ENCODE assay signal across 18 cellular contexts in the genomic region with DNA sequence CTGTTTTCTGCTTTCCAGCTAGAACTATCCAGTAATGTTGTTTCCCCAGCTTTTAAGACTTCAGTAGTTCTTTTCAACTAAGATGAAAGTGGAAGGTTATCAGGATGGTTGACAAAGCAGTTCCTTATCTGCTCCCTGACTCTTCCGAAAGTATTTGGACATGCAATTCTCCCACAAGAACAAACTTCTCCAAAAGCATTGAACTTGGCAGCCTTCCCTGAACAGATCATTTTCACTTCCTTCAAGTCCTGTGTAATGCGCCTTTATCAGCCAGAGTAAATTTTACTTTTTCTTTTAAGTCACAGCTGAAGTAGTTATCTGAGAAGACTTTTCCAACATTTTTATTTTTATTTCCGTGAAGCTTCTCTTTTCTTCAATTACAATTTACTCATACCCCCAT. TPM values are rescaled to one million over a fixed set of nuclear protein-coding genes. Genes with fewer than 3 reads are reported as not detected.
DNase-seq lines count a peak whose midpoint lies in the region; ATAC-seq, FAIRE-seq and TF ChIP-seq lines count a peak whose summit lies in the region.
"Had no signal": no experiment of that assay in that cellular context is flagged by ENCODE, and none has a peak within 500 bp of the region (broad histone marks: within the 10 kb centered on the region; RNA-seq: fewer than 3 reads in every experiment).

No MANE protein-coding gene starts in this region.

- H3K36me3 ChIP-seq in bronchial epithelial cell (ENCODE audit: control insufficient read depth, insufficient read depth, low read length), result no peaks in the 10 kb centered on the region
- H3K36me3 ChIP-seq: neutrophil had no signal

- H3K27me3 Mint-ChIP-seq in mesothelial cell of epicardium (ENCODE audit: low read depth) (no peaks in the 10 kb centered on the region), WTC11 (ENCODE audit: low read depth) (no peaks in the 10 kb centered on the region)

- TF ChIP-seq CTCF in bronchial epithelial cell (IDR thresholded peaks at IDR 0.05; ENCODE audit: insufficient read depth, low read length, severe bottlenecking) (no peak), mesothelial cell of epicardium (IDR thresholded peaks at IDR 0.05; ENCODE audit: unreplicated experiment) (no peak), WTC11 (IDR thresholded peaks at IDR 0.05) (no peak), GM20000 (IDR thresholded peaks at IDR 0.05; ENCODE audit: extremely low read depth, missing control alignments) (no peak)

- peak; percentile 1 for DNase-seq in CMK (ENCODE audit: low read depth)
- DNase-seq in NCI-H69 (lab: John Stamatoyannopoulos, UW), result peak; percentile 15
- peak; percentile 5 for DNase-seq in bronchial epithelial cell (ENCODE audit: low read depth)
- no peak for DNase-seq in mesothelial cell of epicardium (ENCODE audit: low spot score in 2 of 2, unreplicated experiment in 2 of 2)
- DNase-seq in GM12892 (ENCODE audit: insufficient read length), result no peak
- no peak for DNase-seq in WTC11 (ENCODE audit: low spot score)
- no peak for DNase-seq in GM20000 (ENCODE audit: low spot score)
- DNase-seq: Karpas-422; mesendoderm; NCI-H1694; NCI-H524 treated with DMSO at 0.1 percent for 48 hours; small intestine; stimulated activated naive CD4-positive, alpha-beta T cell had no signal

- H3K9me3 Mint-ChIP-seq in mesothelial cell of epicardium (peaks cover 2% of the 10 kb centered on the region), WTC11 (peaks cover 3% of the 10 kb centered on the region)
- H3K9me3 Mint-ChIP-seq: T-helper 2 cell treated with Interferon-gamma antibody and Interleukin-4, amounts not matched to agents 5 μg/mL and 100 μg/mL, for 36 hours had no signal

- H3K36me3 Mint-ChIP-seq in mesothelial cell of epicardium (no peaks in the 10 kb centered on the region), WTC11 (no peaks in the 10 kb centered on the region)

- H3K4me1 Mint-ChIP-seq in mesothelial cell of epicardium (peaks cover 36% of the 10 kb centered on the region), WTC11 (peaks cover 11% of the 10 kb centered on the region)

- no peak overlapping the region for H3K4me3 ChIP-seq in bronchial epithelial cell (ENCODE audit: low read depth, low read length)

- FAIRE-seq in bronchial epithelial cell (lab: Jason Lieb, UNC) (no peak), GM12892 (lab: Jason Lieb, UNC) (no peak)
- FAIRE-seq: GM18507, small intestine had no signal

- no peak for TF ChIP-seq POLR2A in GM12892 (IDR thresholded peaks at IDR 0.05; ENCODE audit: low read depth, low read length)

- POLR2A ChIA-PET in WTC11 (lab: Charles Lee), result no interaction called here

- peak overlapping the region; percentile 23 for H3K27ac Mint-ChIP-seq in mesothelial cell of epicardium
- no peak overlapping the region for H3K27ac Mint-ChIP-seq in WTC11
- H3K27ac Mint-ChIP-seq: T-helper 2 cell treated with Interferon-gamma antibody and Interleukin-4, amounts not matched to agents 5 μg/mL and 100 μg/mL, for 36 hours had no signal

- CTCF ChIA-PET in WTC11 (lab: Charles Lee), result no interaction called here

- H3K4me3 Mint-ChIP-seq in mesothelial cell of epicardium (no peak overlapping the region), WTC11 (no peak overlapping the region)
- H3K4me3 Mint-ChIP-seq: T-helper 2 cell treated with Interferon-gamma antibody and Interleukin-4, amounts not matched to agents 5 μg/mL and 100 μg/mL, for 36 hours had no signal

- ATAC-seq in HG03432 (IDR thresholded peaks at IDR 0.05; ENCODE audit: unreplicated experiment) (no peak), WTC11 (no peak)

- H3K27me3 ChIP-seq in bronchial epithelial cell (ENCODE audit: control insufficient read depth, insufficient read depth, low read length), result no peaks in the 10 kb centered on the region
- H3K27me3 ChIP-seq: neutrophil had no signal

TF ChIP-seq in WTC11, 78 proteins besides CTCF, POLR2A, EP300 and RAD21 (continues in another document):
- no peak for TF ChIP-seq HMGA2 (CRISPR knock-in tag; IDR thresholded peaks at IDR 0.05)
- TF ChIP-seq, protein P1, sequence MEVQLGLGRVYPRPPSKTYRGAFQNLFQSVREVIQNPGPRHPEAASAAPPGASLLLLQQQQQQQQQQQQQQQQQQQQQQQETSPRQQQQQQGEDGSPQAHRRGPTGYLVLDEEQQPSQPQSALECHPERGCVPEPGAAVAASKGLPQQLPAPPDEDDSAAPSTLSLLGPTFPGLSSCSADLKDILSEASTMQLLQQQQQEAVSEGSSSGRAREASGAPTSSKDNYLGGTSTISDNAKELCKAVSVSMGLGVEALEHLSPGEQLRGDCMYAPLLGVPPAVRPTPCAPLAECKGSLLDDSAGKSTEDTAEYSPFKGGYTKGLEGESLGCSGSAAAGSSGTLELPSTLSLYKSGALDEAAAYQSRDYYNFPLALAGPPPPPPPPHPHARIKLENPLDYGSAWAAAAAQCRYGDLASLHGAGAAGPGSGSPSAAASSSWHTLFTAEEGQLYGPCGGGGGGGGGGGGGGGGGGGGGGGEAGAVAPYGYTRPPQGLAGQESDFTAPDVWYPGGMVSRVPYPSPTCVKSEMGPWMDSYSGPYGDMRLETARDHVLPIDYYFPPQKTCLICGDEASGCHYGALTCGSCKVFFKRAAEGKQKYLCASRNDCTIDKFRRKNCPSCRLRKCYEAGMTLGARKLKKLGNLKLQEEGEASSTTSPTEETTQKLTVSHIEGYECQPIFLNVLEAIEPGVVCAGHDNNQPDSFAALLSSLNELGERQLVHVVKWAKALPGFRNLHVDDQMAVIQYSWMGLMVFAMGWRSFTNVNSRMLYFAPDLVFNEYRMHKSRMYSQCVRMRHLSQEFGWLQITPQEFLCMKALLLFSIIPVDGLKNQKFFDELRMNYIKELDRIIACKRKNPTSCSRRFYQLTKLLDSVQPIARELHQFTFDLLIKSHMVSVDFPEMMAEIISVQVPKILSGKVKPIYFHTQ (CRISPR knock-in tag; IDR thresholded peaks at IDR 0.05), result no peak
- TF ChIP-seq, protein P2, sequence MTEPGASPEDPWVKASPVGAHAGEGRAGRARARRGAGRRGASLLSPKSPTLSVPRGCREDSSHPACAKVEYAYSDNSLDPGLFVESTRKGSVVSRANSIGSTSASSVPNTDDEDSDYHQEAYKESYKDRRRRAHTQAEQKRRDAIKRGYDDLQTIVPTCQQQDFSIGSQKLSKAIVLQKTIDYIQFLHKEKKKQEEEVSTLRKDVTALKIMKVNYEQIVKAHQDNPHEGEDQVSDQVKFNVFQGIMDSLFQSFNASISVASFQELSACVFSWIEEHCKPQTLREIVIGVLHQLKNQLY (CRISPR knock-in tag; IDR thresholded peaks at IDR 0.05), result no peak
- TF ChIP-seq EMX1 (CRISPR knock-in tag; IDR thresholded peaks at IDR 0.05), result no peak
- TF ChIP-seq, protein P3, sequence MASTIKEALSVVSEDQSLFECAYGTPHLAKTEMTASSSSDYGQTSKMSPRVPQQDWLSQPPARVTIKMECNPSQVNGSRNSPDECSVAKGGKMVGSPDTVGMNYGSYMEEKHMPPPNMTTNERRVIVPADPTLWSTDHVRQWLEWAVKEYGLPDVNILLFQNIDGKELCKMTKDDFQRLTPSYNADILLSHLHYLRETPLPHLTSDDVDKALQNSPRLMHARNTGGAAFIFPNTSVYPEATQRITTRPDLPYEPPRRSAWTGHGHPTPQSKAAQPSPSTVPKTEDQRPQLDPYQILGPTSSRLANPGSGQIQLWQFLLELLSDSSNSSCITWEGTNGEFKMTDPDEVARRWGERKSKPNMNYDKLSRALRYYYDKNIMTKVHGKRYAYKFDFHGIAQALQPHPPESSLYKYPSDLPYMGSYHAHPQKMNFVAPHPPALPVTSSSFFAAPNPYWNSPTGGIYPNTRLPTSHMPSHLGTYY (CRISPR knock-in tag; IDR thresholded peaks at IDR 0.05), result no peak
- no peak for TF ChIP-seq SMAD4 (CRISPR knock-in tag; IDR thresholded peaks at IDR 0.05)
- no peak for TF ChIP-seq NR2C2 (CRISPR knock-in tag; IDR thresholded peaks at IDR 0.05)
- TF ChIP-seq, protein P4, sequence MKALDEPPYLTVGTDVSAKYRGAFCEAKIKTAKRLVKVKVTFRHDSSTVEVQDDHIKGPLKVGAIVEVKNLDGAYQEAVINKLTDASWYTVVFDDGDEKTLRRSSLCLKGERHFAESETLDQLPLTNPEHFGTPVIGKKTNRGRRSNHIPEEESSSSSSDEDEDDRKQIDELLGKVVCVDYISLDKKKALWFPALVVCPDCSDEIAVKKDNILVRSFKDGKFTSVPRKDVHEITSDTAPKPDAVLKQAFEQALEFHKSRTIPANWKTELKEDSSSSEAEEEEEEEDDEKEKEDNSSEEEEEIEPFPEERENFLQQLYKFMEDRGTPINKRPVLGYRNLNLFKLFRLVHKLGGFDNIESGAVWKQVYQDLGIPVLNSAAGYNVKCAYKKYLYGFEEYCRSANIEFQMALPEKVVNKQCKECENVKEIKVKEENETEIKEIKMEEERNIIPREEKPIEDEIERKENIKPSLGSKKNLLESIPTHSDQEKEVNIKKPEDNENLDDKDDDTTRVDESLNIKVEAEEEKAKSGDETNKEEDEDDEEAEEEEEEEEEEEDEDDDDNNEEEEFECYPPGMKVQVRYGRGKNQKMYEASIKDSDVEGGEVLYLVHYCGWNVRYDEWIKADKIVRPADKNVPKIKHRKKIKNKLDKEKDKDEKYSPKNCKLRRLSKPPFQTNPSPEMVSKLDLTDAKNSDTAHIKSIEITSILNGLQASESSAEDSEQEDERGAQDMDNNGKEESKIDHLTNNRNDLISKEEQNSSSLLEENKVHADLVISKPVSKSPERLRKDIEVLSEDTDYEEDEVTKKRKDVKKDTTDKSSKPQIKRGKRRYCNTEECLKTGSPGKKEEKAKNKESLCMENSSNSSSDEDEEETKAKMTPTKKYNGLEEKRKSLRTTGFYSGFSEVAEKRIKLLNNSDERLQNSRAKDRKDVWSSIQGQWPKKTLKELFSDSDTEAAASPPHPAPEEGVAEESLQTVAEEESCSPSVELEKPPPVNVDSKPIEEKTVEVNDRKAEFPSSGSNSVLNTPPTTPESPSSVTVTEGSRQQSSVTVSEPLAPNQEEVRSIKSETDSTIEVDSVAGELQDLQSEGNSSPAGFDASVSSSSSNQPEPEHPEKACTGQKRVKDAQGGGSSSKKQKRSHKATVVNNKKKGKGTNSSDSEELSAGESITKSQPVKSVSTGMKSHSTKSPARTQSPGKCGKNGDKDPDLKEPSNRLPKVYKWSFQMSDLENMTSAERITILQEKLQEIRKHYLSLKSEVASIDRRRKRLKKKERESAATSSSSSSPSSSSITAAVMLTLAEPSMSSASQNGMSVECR (CRISPR knock-in tag; IDR thresholded peaks at IDR 0.05; ENCODE audit: borderline replicate concordance), result no peak
- TF ChIP-seq NFATC4 (CRISPR knock-in tag; IDR thresholded peaks at IDR 0.05), result no peak
- TF ChIP-seq IRF2 (CRISPR knock-in tag; IDR thresholded peaks at IDR 0.05; ENCODE audit: borderline replicate concordance, low read depth), result no peak

RNA-seq across cellular contexts. Expression of a gene that starts 39.7 kb away (rescaled TPM):
- total RNA-seq in bronchial epithelial cell (not detected in 2 replicates), mesothelial cell of epicardium (0.07 to 0.11 TPM in 2 of 3 replicates, not detected in the other), WTC11 (2021) (0.07 TPM in 1 of 3 replicates, not detected in the others)
- not detected for polyA plus RNA-seq in GM12892 (2012; ENCODE audit: missing spikeins)
- total RNA-seq: ureter had no signal

Comparison
In these comparisons a context has a peak if more than half of its experiments do, and no peak if none do; other contexts are left out.
1. DNase-seq: peak in CMK (single experiment), NCI-H69 (single experiment) and bronchial epithelial cell (single experiment); none in mesothelial cell of epicardium (0 of 2), GM12892 (single experiment), WTC11 (single experiment) and GM20000 (single experiment).